ENCODE assay signal across 8 cellular contexts in the genomic region with DNA sequence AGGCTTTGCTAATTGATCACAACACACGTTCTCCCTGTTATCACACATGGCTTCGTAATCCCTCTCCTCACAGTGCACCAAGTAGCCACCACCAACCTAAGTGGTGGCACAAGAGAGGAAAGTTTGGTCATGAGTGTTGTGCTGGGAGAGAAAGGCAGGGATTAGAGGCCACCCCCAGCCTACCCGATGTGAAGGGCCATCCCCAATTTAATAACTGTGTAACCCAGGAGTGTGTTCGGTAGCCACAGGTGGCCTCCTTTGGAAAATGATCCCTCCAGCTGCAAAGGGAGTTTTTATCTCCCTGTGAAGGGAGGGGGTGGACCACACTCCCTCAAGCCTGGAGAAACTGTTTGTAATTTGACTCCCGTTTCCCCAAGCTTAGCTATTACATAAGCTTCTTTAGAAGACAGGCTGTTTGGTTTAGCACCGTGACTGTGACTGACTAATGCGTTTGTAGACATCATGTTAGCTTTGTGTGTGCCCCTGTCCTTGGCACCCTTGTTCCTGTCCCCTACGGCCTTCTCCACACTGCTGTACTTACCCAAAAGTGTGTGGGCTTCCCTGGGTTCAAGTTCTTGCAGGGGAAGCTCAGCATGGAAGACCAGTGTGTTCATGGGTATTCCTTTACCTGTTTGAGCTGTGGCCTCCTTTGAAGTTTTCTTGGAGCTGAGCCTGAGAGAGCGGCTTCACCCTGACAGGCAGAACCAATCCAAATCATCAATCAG. TPM values are rescaled to one million over a fixed set of nuclear protein-coding genes. Genes with fewer than 3 reads are reported as not detected.
DNase-seq lines count a peak whose midpoint lies in the region; ATAC-seq, FAIRE-seq and TF ChIP-seq lines count a peak whose summit lies in the region.

No MANE protein-coding gene starts in this region.

- H3K27ac Mint-ChIP-seq in activated T-helper 17 cell treated with anti-CD3 and anti-CD28 coated beads, Interleukin-2, amount 50 U/mL, for 72 hours: peak overlapping the region; percentile 30
- H3K27ac Mint-ChIP-seq in nephron progenitor cell: peak overlapping the region; percentile 54

- no peak for FAIRE-seq in D721Med (lab: Jason Lieb, UNC)

- H3K27me3 Mint-ChIP-seq in activated T-helper 17 cell treated with anti-CD3 and anti-CD28 coated beads, Interleukin-2, amount 50 U/mL, for 72 hours: no peaks in the 10 kb centered on the region
- H3K27me3 Mint-ChIP-seq in nephron progenitor cell (ENCODE audit: low read depth, poor library complexity): peaks cover 8% of the 10 kb centered on the region

- no peaks in the 10 kb centered on the region for H3K9me3 Mint-ChIP-seq in activated T-helper 17 cell treated with anti-CD3 and anti-CD28 coated beads, Interleukin-2, amount 50 U/mL, for 72 hours
- H3K9me3 Mint-ChIP-seq in nephron progenitor cell: peaks cover 11% of the 10 kb centered on the region

- H3K4me3 Mint-ChIP-seq in activated T-helper 17 cell treated with anti-CD3 and anti-CD28 coated beads, Interleukin-2, amount 50 U/mL, for 72 hours: peak overlapping the region; percentile 74
- peak overlapping the region; percentile 30 for H3K4me3 Mint-ChIP-seq in nephron progenitor cell

- ATAC-seq in activated T-helper 17 cell treated with anti-CD3 and anti-CD28 coated beads, Interleukin-2, amount 50 U/mL, for 72 hours (replicated peaks): no peak
- no peak for ATAC-seq in GM18909 (IDR thresholded peaks at IDR 0.05; ENCODE audit: poor library complexity, unreplicated experiment)

- peaks cover 98% of the 10 kb centered on the region for H3K36me3 Mint-ChIP-seq in activated T-helper 17 cell treated with anti-CD3 and anti-CD28 coated beads, Interleukin-2, amount 50 U/mL, for 72 hours (ENCODE audit: low read depth)
- peaks cover 2% of the 10 kb centered on the region for H3K36me3 Mint-ChIP-seq in nephron progenitor cell (ENCODE audit: low read depth)

- TF ChIP-seq CTCF in nephron progenitor cell (IDR thresholded peaks at IDR 0.05) (no peak), D721Med (IDR thresholded peaks at IDR 0.05; ENCODE audit: insufficient read depth, missing control alignments) (no peak)

- DNase-seq in GM04503 (ENCODE audit: low read depth) (peak; percentile 19), NCI-H128 (lab: John Stamatoyannopoulos, UW; ENCODE audit: unreplicated experiment) (peak; percentile 60), nephron progenitor cell (peak; percentile 33), D721Med (ENCODE audit: insufficient read length, low spot score) (no peak), OCI-M2 (lab: John Stamatoyannopoulos, UW; ENCODE audit: unreplicated experiment) (no peak)
- no peak for DNase-seq in stimulated activated CD4-positive, alpha-beta T cell treated with anti-CD3 and anti-CD28 coated beads, Interleukin-4, amount 100 ng/mL, for 4 hours

- peaks cover 63% of the 10 kb centered on the region for H3K4me1 Mint-ChIP-seq in activated T-helper 17 cell treated with anti-CD3 and anti-CD28 coated beads, Interleukin-2, amount 50 U/mL, for 72 hours
- H3K4me1 Mint-ChIP-seq in nephron progenitor cell: peaks cover 55% of the 10 kb centered on the region

RNA-seq across cellular contexts. Expression of gene PPP1R16B, which starts 20.6 kb away (rescaled TPM):
- total RNA-seq in activated T-helper 17 cell treated with anti-CD3 and anti-CD28 coated beads, Interleukin-2, amount 50 U/mL, for 72 hours: 10 to 100 TPM; 77.2 to 79.5 TPM

Comparison
In these comparisons a context has a peak if more than half of its experiments do, and no peak if none do; other contexts are left out.
1. DNase-seq: peak in GM04503 (single experiment), NCI-H128 (single experiment) and nephron progenitor cell (single experiment); none in D721Med (single experiment), OCI-M2 (single experiment) and stimulated activated CD4-positive, alpha-beta T cell treated with anti-CD3 and anti-CD28 coated beads, Interleukin-4, amount 100 ng/mL, for 4 hours (0 of 2).